In the genomic region with DNA sequence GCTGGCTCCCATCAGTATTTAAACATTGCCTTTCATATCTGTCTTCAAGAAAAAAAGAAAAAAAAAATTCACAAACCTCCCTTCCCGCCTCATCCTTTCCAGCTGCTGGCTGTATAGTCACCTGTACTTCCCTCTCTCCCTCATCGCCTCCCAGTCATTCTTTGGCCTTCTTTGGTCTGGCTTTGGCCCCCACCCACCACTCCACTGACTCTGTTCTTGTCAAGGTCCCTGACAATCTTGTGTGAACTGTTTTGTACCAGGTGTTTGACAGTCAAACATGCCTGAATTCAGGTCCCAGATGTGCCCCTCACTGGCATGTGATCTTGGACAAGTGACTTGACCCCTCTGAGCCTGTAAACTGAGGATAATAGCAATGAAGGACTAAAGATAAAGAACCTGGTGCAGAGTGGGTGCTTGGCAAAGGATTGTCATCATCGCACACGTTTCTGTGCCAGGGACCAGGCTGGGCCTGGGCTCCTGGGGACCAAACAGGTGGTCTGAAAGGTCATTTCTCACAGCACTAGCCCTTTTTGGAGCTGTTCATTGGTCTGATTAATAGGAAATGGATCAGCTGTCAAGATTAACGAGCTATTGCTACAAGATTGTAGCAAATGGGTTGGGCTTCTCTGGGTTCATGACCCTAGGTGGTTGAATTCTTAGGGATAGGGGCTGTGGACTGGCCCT, we compare ENCODE assay signal across 21 cellular contexts. TPM values are rescaled to one million over a fixed set of nuclear protein-coding genes. Genes with fewer than 3 reads are reported as not detected.
DNase-seq lines count a peak whose midpoint lies in the region; ATAC-seq and TF ChIP-seq lines count a peak whose summit lies in the region.
"Had no signal": no experiment of that assay in that cellular context is flagged by ENCODE, and none has a peak within 500 bp of the region (broad histone marks: within the 10 kb centered on the region; RNA-seq: fewer than 3 reads in every experiment).

No MANE protein-coding gene starts in this region.

- H2BK120ac ChIP-seq in trophoblast cell (ENCODE audit: insufficient read depth, low read length, poor library complexity), result peak overlapping the region; percentile 30

- H3K27me3 ChIP-seq in esophagus muscularis mucosa (no peaks in the 10 kb centered on the region), trophoblast cell (ENCODE audit: insufficient read depth, low read length) (no peaks in the 10 kb centered on the region), uterus (no peaks in the 10 kb centered on the region), adrenal gland (no peaks in the 10 kb centered on the region)
- H3K27me3 ChIP-seq: ascending aorta, BE2C, heart right ventricle had no signal

- H3K27ac ChIP-seq in esophagus muscularis mucosa (replicated peaks in 1 of 4) (peak overlapping the region; percentile 75 to 86 (median 80)), trophoblast cell (ENCODE audit: low read depth, low read length) (peak overlapping the region; percentile 38), uterus (peak overlapping the region; percentile 69 to 71), adrenal gland (peak overlapping the region in 1 of 5 donors; percentile 33)
- H3K27ac ChIP-seq: ascending aorta, heart right ventricle had no signal

- no peak for TF ChIP-seq POLR2A in esophagus muscularis mucosa (IDR thresholded peaks at IDR 0.05; ENCODE audit: low read depth)
- TF ChIP-seq POLR2A in uterus (IDR thresholded peaks at IDR 0.05), result no peak
- no peak for TF ChIP-seq POLR2A in adrenal gland (IDR thresholded peaks at IDR 0.05)

- no peak overlapping the region for H2AFZ ChIP-seq in trophoblast cell (ENCODE audit: insufficient read depth, low read length, poor library complexity)

- peak overlapping the region; percentile 23 for H4K91ac ChIP-seq in trophoblast cell (ENCODE audit: low read depth, low read length)

- ATAC-seq in T-helper 17 cell (no peak), GM21723 (IDR thresholded peaks at IDR 0.05; ENCODE audit: unreplicated experiment) (no peak), GM18520 (IDR thresholded peaks at IDR 0.05; ENCODE audit: unreplicated experiment) (no peak)
- ATAC-seq: activated CD4-positive, CD25-positive, alpha-beta regulatory T cell treated with anti-CD3 and anti-CD28 coated beads, Interleukin-2, amount 50 U/mL, for 24 hours had no signal

- intact Hi-C loops in esophagus muscularis mucosa (cut with DNase I) (no loop called here), uterus (cut with DNase I; ENCODE audit: low total_unique reads) (no loop called here), adrenal gland (cut with DNase I) (no loop called here)

- 66% methylated on average over 5 of the region's 5 CpGs for WGBS in esophagus muscularis mucosa
- no CpG with 5 or more reads among the region's 5 CpGs for WGBS in trophoblast cell (ENCODE audit: extremely low coverage, insufficient coverage, insufficient read length)
- 82 to 90% (median 85%) methylated on average over 5 of the region's 5 CpGs for WGBS in adrenal gland, 4 donors

- peaks cover 12% of the 10 kb centered on the region for H3K27me3 Mint-ChIP-seq in T-helper 17 cell

- no peaks in the 10 kb centered on the region for H3K9me3 ChIP-seq in T-helper 17 cell (ENCODE audit: control insufficient read depth, low read length, poor library complexity, severe bottlenecking)
- H3K9me3 ChIP-seq in esophagus muscularis mucosa, result no peaks in the 10 kb centered on the region
- peaks cover 3% of the 10 kb centered on the region for H3K9me3 ChIP-seq in trophoblast cell (ENCODE audit: insufficient read depth, low read depth, low read length)
- H3K9me3 ChIP-seq in uterus, result no peaks in the 10 kb centered on the region
- no peaks in the 10 kb centered on the region for H3K9me3 ChIP-seq in adrenal gland (replicated peaks in 1 of 3)
- H3K9me3 ChIP-seq: ascending aorta, BE2C, heart right ventricle, mucosa of descending colon had no signal

- H3K14ac ChIP-seq in trophoblast cell (ENCODE audit: low read length), result peak overlapping the region; percentile 46

- no peak overlapping the region for H3K4me3 Mint-ChIP-seq in T-helper 17 cell
- H3K4me3 Mint-ChIP-seq: dendritic cell treated with granulocyte-macrophage colony-stimulating factor and Interleukin-4, amounts not matched to agents 40 ng/mL and 50 ng/mL, for 4 days; T-helper 1 cell treated with Interleukin-12 subunit alpha and Interleukin-12 subunit beta and Interleukin-4 antibody, amounts not matched to agents 30 μg/mL and 1 μg/mL, for 36 hours had no signal

- no peak for DNase-seq in T-helper 17 cell
- DNase-seq in esophagus muscularis mucosa (ENCODE audit: extremely low spot score), result no peak
- no peak for DNase-seq in trophoblast cell
- DNase-seq in uterus, result no peak
- DNase-seq in adrenal gland, result no peak
- DNase-seq: activated gamma-delta T cell; BE2C; DMS 273 treated with DMSO at 0.1 percent for 48 hours; H7; MM.1S; NCI-H2081 treated with DMSO at 0.1 percent for 48 hours; SHP77 treated with DMSO at 0.1 percent for 48 hours; stimulated activated naive CD4-positive, alpha-beta T cell treated with Interleukin-2 at 50 U/mL for 16 hours had no signal

- H3K4me1 ChIP-seq in esophagus muscularis mucosa (peaks cover 15 to 68% (median 58%) of the 10 kb centered on the region in 4 donors), trophoblast cell (ENCODE audit: control insufficient read depth in 1 of 2, insufficient read depth in 2 of 2, low read length in 2 of 2) (peaks cover 53 to 60% of the 10 kb centered on the region in 2 experiments), uterus (peaks cover 0 to 10% of the 10 kb centered on the region in 2 donors), adrenal gland (replicated peaks in 1 of 2) (no peaks in the 10 kb centered on the region)
- H3K4me1 ChIP-seq: BE2C had no signal

- peaks cover 11% of the 10 kb centered on the region for H3K4me1 Mint-ChIP-seq in T-helper 17 cell

- H3K23ac ChIP-seq in trophoblast cell (ENCODE audit: low read length), result no peak overlapping the region

- peak overlapping the region; percentile 31 for H3K18ac ChIP-seq in trophoblast cell (ENCODE audit: low read length)

- H4K12ac ChIP-seq in trophoblast cell (ENCODE audit: low read depth, low read length), result no peak overlapping the region

- H3K36me3 Mint-ChIP-seq in T-helper 17 cell (ENCODE audit: low read depth), result no peaks in the 10 kb centered on the region

- no peak overlapping the region for H3K4me2 ChIP-seq in trophoblast cell (ENCODE audit: low read length)

- H3K36me3 ChIP-seq in esophagus muscularis mucosa, result peaks cover 0 to 32% (median 9%) of the 10 kb centered on the region in 4 donors
- peaks cover 38 to 39% of the 10 kb centered on the region in 2 experiments for H3K36me3 ChIP-seq in trophoblast cell (ENCODE audit: control insufficient read depth in 1 of 2, insufficient read depth in 2 of 2, low read length in 2 of 2)
- no peaks in the 10 kb centered on the region for H3K36me3 ChIP-seq in uterus
- no peaks in the 10 kb centered on the region for H3K36me3 ChIP-seq in adrenal gland (replicated peaks in 1 of 2)
- H3K36me3 ChIP-seq: BE2C, heart right ventricle had no signal

- no peak overlapping the region for H3K9ac ChIP-seq in trophoblast cell (ENCODE audit: low read length)

- no peak overlapping the region for H3K4me3 ChIP-seq in esophagus muscularis mucosa
- H3K4me3 ChIP-seq in trophoblast cell (ENCODE audit: low read depth, low read length), result no peak overlapping the region
- H3K4me3 ChIP-seq in uterus, result no peak overlapping the region
- no peak overlapping the region for H3K4me3 ChIP-seq in adrenal gland
- H3K4me3 ChIP-seq: ascending aorta, heart right ventricle, mucosa of descending colon had no signal

- H3K27ac Mint-ChIP-seq in T-helper 17 cell, result peak overlapping the region; percentile 37
- H3K27ac Mint-ChIP-seq: dendritic cell treated with granulocyte-macrophage colony-stimulating factor and Interleukin-4, amounts not matched to agents 40 ng/mL and 50 ng/mL, for 4 days; T-helper 1 cell treated with Interleukin-12 subunit alpha and Interleukin-12 subunit beta and Interleukin-4 antibody, amounts not matched to agents 30 μg/mL and 1 μg/mL, for 36 hours had no signal

- peak overlapping the region; percentile 65 for H2BK5ac ChIP-seq in trophoblast cell (ENCODE audit: low read depth, low read length, poor library complexity)

- peak overlapping the region; percentile 5 for H2AK5ac ChIP-seq in trophoblast cell (ENCODE audit: low read length)

- peak overlapping the region; percentile 7 for H3K4ac ChIP-seq in trophoblast cell (ENCODE audit: low read depth, low read length)

- TF ChIP-seq CTCF in esophagus muscularis mucosa (IDR thresholded peaks at IDR 0.05) (no peak), uterus (IDR thresholded peaks at IDR 0.05) (no peak), adrenal gland (IDR thresholded peaks at IDR 0.05) (no peak)

- peaks cover 23% of the 10 kb centered on the region for H3K79me2 ChIP-seq in trophoblast cell (ENCODE audit: control insufficient read depth, insufficient read depth, low read length, poor library complexity)

- TF ChIP-seq EP300 in esophagus muscularis mucosa (IDR thresholded peaks at IDR 0.05), result no peak

- no peak overlapping the region for H4K8ac ChIP-seq in trophoblast cell (ENCODE audit: low read depth, low read length)

- H2BK12ac ChIP-seq in trophoblast cell (ENCODE audit: low read length), result peak overlapping the region; percentile 28

- peaks cover 46% of the 10 kb centered on the region for H3K79me1 ChIP-seq in trophoblast cell (ENCODE audit: low read length)

RNA-seq across cellular contexts. Expression of a gene that starts 21.5 kb away (rescaled TPM):
- total RNA-seq in T-helper 17 cell (1 to 10 TPM in 1 of 2 donors, under 1 TPM in 1; 0.52 to 5.9 TPM), esophagus muscularis mucosa (10 to 100 TPM; 33.8 to 84.2 (median 53.7) TPM), uterus (100 to 1,000 TPM in 2 of 4 donors, 10 to 100 TPM in 2; 24.7 to 172 (median 124) TPM), adrenal gland (10 to 100 TPM; 15.0 to 92.0 (median 43.0) TPM)
- 205 TPM in 2 replicates for polyA plus RNA-seq in trophoblast cell (2013)
- polyA plus RNA-seq in adrenal gland, result 10 to 100 TPM; 10.5 to 21.0 (median 19.9) TPM
